In genomic region chr1:81877940-81878339, GRCh38 we compare ENCODE assay signal across 1 cellular context.
TF ChIP-seq lines count a peak whose summit lies in the region.

No MANE protein-coding gene starts in this region.

TF ChIP-seq in endothelial cell of umbilical vein, 7 proteins besides CTCF, POLR2A, EP300 and RAD21:
- TF ChIP-seq EZH2 (IDR thresholded peaks at IDR 0.05; ENCODE audit: borderline replicate concordance, low read depth, low read length, severe bottlenecking) (no peak), GATA2 (IDR thresholded peaks at IDR 0.05; ENCODE audit: insufficient read depth, insufficient read length, low read depth, low read length) (no peak), MYC (IDR thresholded peaks at IDR 0.05; ENCODE audit: low read depth, low read length) (no peak), POLR2AphosphoS5 (IDR thresholded peaks at IDR 0.05; ENCODE audit: insufficient read depth, low read depth, low read length) (no peak), JUN (IDR thresholded peaks at IDR 0.05; ENCODE audit: borderline replicate concordance, insufficient read depth, insufficient read length, low read depth) (no peak), FOS (IDR thresholded peaks at IDR 0.05; ENCODE audit: borderline replicate concordance, insufficient read depth, low read length) (no peak), MAX (IDR thresholded peaks at IDR 0.05; ENCODE audit: insufficient read depth, insufficient read length) (no peak)
